1 cellular context compared by ENCODE assay signal in genomic region chr1:41317356-41317755, GRCh38.
TF ChIP-seq lines count a peak whose summit lies in the region.

No MANE protein-coding gene starts in this region.

TF ChIP-seq in HCT116, 20 proteins besides CTCF, POLR2A, EP300 and RAD21 (continued from another document):
- TF ChIP-seq EZH2phosphoT487 (IDR thresholded peaks at IDR 0.05; ENCODE audit: borderline replicate concordance) (no peak), EZH2 (IDR thresholded peaks at IDR 0.05) (no peak), SP1 (IDR thresholded peaks at IDR 0.05; ENCODE audit: low read depth) (no peak), ZBTB33 (IDR thresholded peaks at IDR 0.05; ENCODE audit: extremely low read depth, insufficient replicate concordance, low read length) (no peak), ZNF274 (IDR thresholded peaks at IDR 0.05; ENCODE audit: low read depth, low read length) (no peak), ZFX (IDR thresholded peaks at IDR 0.05) (no peak), CEBPB (IDR thresholded peaks at IDR 0.05; ENCODE audit: low read depth) (no peak)
